8 cellular contexts compared by ENCODE assay signal in genomic region chr12:92146865-92147264, GRCh38. TPM values are rescaled to one million over a fixed set of nuclear protein-coding genes. Genes with fewer than 3 reads are reported as not detected.
DNase-seq lines count a peak whose midpoint lies in the region; ATAC-seq and TF ChIP-seq lines count a peak whose summit lies in the region.

No MANE protein-coding gene starts in this region.

- H3K9ac ChIP-seq in iPS-15b (ENCODE audit: low read depth, low read length): peak overlapping the region; percentile 70
- peak overlapping the region in 3 of 5 donors; percentile 74 to 85 (median 75) for H3K9ac ChIP-seq in subcutaneous abdominal adipose tissue (ENCODE audit: low read length in 5 of 5)

- no peaks in the 10 kb centered on the region for H3K9me3 Mint-ChIP-seq in WTC11

- POLR2A ChIA-PET in WTC11 (lab: Charles Lee): interaction anchor here (0.6 to 3.5 kb wide), 6 partner anchors 12 to 1292 kb away, joined by 3 to 67 read pairs (median 4); no protein-coding TSS in a partner anchor

- H3K4me3 Mint-ChIP-seq in WTC11: peak overlapping the region; percentile 99

- peaks cover 25% of the 10 kb centered on the region for H3K36me3 Mint-ChIP-seq in WTC11

- CTCF ChIA-PET in WTC11 (lab: Charles Lee): no interaction called here

- peaks cover 47% of the 10 kb centered on the region for H3K4me1 Mint-ChIP-seq in WTC11

- no peaks in the 10 kb centered on the region for H3K27me3 Mint-ChIP-seq in WTC11 (ENCODE audit: low read depth)

- H3K4me1 ChIP-seq in iPS-15b (ENCODE audit: control insufficient read depth, insufficient read depth, low read length) (no peaks in the 10 kb centered on the region), subcutaneous abdominal adipose tissue (ENCODE audit: control insufficient read depth in 5 of 5, insufficient read depth in 5 of 5, low read length in 5 of 5) (peaks cover 6 to 35% (median 30%) of the 10 kb centered on the region in 5 donors)

- TF ChIP-seq CTCF in WTC11 (IDR thresholded peaks at IDR 0.05): no peak

- H3K27ac Mint-ChIP-seq in WTC11: peak overlapping the region; percentile 100

- H3K9me3 ChIP-seq in iPS-15b (ENCODE audit: control insufficient read depth, insufficient read depth, low read length) (no peaks in the 10 kb centered on the region), subcutaneous abdominal adipose tissue (ENCODE audit: control insufficient read depth in 5 of 5, low read length in 5 of 5) (no peaks in the 10 kb centered on the region)

- ATAC-seq in WTC11 (no peak), HG03139 (IDR thresholded peaks at IDR 0.05; ENCODE audit: unreplicated experiment) (no peak)

- peak overlapping the region; percentile 100 for H3K27ac ChIP-seq in subcutaneous abdominal adipose tissue (ENCODE audit: low read depth, low read length)

- H3K36me3 ChIP-seq in iPS-15b (ENCODE audit: control insufficient read depth, insufficient read depth, low read length): no peaks in the 10 kb centered on the region
- H3K36me3 ChIP-seq in subcutaneous abdominal adipose tissue (ENCODE audit: control insufficient read depth in 5 of 5, insufficient read depth in 5 of 5, low read length in 5 of 5): peaks cover 2 to 27% (median 10%) of the 10 kb centered on the region in 5 donors

- H3K4me3 ChIP-seq in iPS-15b (ENCODE audit: low read depth, low read length) (peak overlapping the region; percentile 88), subcutaneous abdominal adipose tissue (ENCODE audit: low read depth in 1 of 5, low read length in 5 of 5) (peak overlapping the region; percentile 85 to 99 (median 92))

- H3K27me3 ChIP-seq in iPS-15b (ENCODE audit: control insufficient read depth, insufficient read depth, low read length) (no peaks in the 10 kb centered on the region), subcutaneous abdominal adipose tissue (ENCODE audit: control insufficient read depth in 5 of 5, insufficient read depth in 4 of 5, low read length in 5 of 5) (no peaks in the 10 kb centered on the region)

- DNase-seq in SIG-M5 treated with dmso at 0.1 percent for 504 hours (lab: John Stamatoyannopoulos, UW; ENCODE audit: unreplicated experiment) (peak; percentile 56), SIG-M5 (lab: John Stamatoyannopoulos, UW) (no peak), WTC11 (ENCODE audit: low spot score) (no peak), glomerular visceral epithelial cell (ENCODE audit: extremely low spot score) (no peak), DMS114 treated with DMSO at 0.1 percent for 48 hours (lab: John Stamatoyannopoulos, UW; ENCODE audit: unreplicated experiment) (no peak)

TF ChIP-seq in WTC11, 78 proteins besides CTCF, POLR2A, EP300 and RAD21:
- no peak for TF ChIP-seq HMGXB4 (CRISPR knock-in tag; IDR thresholded peaks at IDR 0.05)
- no peak for TF ChIP-seq IRF2 (CRISPR knock-in tag; IDR thresholded peaks at IDR 0.05; ENCODE audit: borderline replicate concordance, low read depth)
- TF ChIP-seq, protein P1, sequence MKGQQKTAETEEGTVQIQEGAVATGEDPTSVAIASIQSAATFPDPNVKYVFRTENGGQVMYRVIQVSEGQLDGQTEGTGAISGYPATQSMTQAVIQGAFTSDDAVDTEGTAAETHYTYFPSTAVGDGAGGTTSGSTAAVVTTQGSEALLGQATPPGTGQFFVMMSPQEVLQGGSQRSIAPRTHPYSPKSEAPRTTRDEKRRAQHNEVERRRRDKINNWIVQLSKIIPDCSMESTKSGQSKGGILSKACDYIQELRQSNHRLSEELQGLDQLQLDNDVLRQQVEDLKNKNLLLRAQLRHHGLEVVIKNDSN (CRISPR knock-in tag; IDR thresholded peaks at IDR 0.05): no peak
- TF ChIP-seq, protein P2, sequence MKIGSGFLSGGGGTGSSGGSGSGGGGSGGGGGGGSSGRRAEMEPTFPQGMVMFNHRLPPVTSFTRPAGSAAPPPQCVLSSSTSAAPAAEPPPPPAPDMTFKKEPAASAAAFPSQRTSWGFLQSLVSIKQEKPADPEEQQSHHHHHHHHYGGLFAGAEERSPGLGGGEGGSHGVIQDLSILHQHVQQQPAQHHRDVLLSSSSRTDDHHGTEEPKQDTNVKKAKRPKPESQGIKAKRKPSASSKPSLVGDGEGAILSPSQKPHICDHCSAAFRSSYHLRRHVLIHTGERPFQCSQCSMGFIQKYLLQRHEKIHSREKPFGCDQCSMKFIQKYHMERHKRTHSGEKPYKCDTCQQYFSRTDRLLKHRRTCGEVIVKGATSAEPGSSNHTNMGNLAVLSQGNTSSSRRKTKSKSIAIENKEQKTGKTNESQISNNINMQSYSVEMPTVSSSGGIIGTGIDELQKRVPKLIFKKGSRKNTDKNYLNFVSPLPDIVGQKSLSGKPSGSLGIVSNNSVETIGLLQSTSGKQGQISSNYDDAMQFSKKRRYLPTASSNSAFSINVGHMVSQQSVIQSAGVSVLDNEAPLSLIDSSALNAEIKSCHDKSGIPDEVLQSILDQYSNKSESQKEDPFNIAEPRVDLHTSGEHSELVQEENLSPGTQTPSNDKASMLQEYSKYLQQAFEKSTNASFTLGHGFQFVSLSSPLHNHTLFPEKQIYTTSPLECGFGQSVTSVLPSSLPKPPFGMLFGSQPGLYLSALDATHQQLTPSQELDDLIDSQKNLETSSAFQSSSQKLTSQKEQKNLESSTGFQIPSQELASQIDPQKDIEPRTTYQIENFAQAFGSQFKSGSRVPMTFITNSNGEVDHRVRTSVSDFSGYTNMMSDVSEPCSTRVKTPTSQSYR (CRISPR knock-in tag; IDR thresholded peaks at IDR 0.05): no peak
- TF ChIP-seq OVOL2 (CRISPR knock-in tag; IDR thresholded peaks at IDR 0.05; ENCODE audit: borderline replicate concordance): no peak
- TF ChIP-seq, protein P3, sequence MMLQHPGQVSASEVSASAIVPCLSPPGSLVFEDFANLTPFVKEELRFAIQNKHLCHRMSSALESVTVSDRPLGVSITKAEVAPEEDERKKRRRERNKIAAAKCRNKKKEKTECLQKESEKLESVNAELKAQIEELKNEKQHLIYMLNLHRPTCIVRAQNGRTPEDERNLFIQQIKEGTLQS (CRISPR knock-in tag; conservative IDR thresholded peaks at IDR 0.05): no peak
- no peak for TF ChIP-seq ESRRA (CRISPR knock-in tag; IDR thresholded peaks at IDR 0.05; ENCODE audit: borderline replicate concordance)
TF ChIP-seq in WTC11: peak in this region for 0.

RNA-seq across cellular contexts. Expression of gene BTG1, which starts 1.2 kb away (rescaled TPM):
- total RNA-seq in WTC11 (2021): 26.7 to 32.0 TPM (median 31.2 TPM) in 3 replicates
